In genomic region chr16:30786115-30786935, GRCh38 we compare ENCODE assay signal across 8 cellular contexts. TPM values are rescaled to one million over a fixed set of nuclear protein-coding genes. Genes with fewer than 3 reads are reported as not detected.
DNase-seq lines count a peak whose midpoint lies in the region; ATAC-seq, FAIRE-seq and TF ChIP-seq lines count a peak whose summit lies in the region.

No MANE protein-coding gene starts in this region.

- FAIRE-seq in astrocyte (lab: Jason Lieb, UNC), result no peak

- H3K36me3 Mint-ChIP-seq in astrocyte (ENCODE audit: low read depth, unreplicated experiment), result peaks cover 7% of the 10 kb centered on the region

- peak overlapping the region; percentile 78 for H3K27ac Mint-ChIP-seq in astrocyte (ENCODE audit: unreplicated experiment)

- H3K27me3 ChIP-seq in astrocyte (ENCODE audit: insufficient read depth, low read length) (no peaks in the 10 kb centered on the region), gastrocnemius medialis (no peaks in the 10 kb centered on the region)

- intact Hi-C loops in gastrocnemius medialis (cut with DNase I; ENCODE audit: low total_unique reads), result no loop called here

- H3K36me3 ChIP-seq in astrocyte (ENCODE audit: insufficient read depth, low read length), result peaks cover 3% of the 10 kb centered on the region
- H3K36me3 ChIP-seq in gastrocnemius medialis, result peaks cover 0 to 25% of the 10 kb centered on the region in 2 donors

- H4K20me1 ChIP-seq in astrocyte (ENCODE audit: insufficient read depth, low read length), result peaks cover 24% of the 10 kb centered on the region

- no peaks in the 10 kb centered on the region for H3K9me3 ChIP-seq in astrocyte (ENCODE audit: insufficient read depth, low read depth, low read length)
- no peaks in the 10 kb centered on the region for H3K9me3 ChIP-seq in gastrocnemius medialis

- peak overlapping the region; percentile 56 for H2AFZ ChIP-seq in astrocyte (ENCODE audit: low read depth, low read length)

- no peak for TF ChIP-seq POLR2A in gastrocnemius medialis (IDR thresholded peaks at IDR 0.05)

- peaks cover 4% of the 10 kb centered on the region for H3K4me1 Mint-ChIP-seq in astrocyte (ENCODE audit: low read depth, unreplicated experiment)

- no peaks in the 10 kb centered on the region for H3K9me3 Mint-ChIP-seq in astrocyte (ENCODE audit: unreplicated experiment)

- H3K27me3 Mint-ChIP-seq in astrocyte (ENCODE audit: low read depth, unreplicated experiment), result peaks cover 3% of the 10 kb centered on the region

- peak overlapping the region; percentile 90 for H3K4me3 Mint-ChIP-seq in astrocyte (ENCODE audit: unreplicated experiment)

- H3K9ac ChIP-seq in astrocyte (ENCODE audit: low read length), result peak overlapping the region; percentile 96

- no peak for TF ChIP-seq CTCF in astrocyte (IDR thresholded peaks at IDR 0.05; ENCODE audit: insufficient read depth, low read depth, low read length)
- TF ChIP-seq CTCF in gastrocnemius medialis (IDR thresholded peaks at IDR 0.05 in 4 of 5, conservative IDR thresholded peaks at IDR 0.05 in 1 of 5), result no peak

- ATAC-seq in gastrocnemius medialis (peak; percentile 37 to 47), GM19023 (IDR thresholded peaks at IDR 0.05; ENCODE audit: unreplicated experiment) (no peak)

- peak overlapping the region; percentile 83 for H3K27ac ChIP-seq in astrocyte (ENCODE audit: low read depth, low read length)
- peak overlapping the region; percentile 80 to 95 (median 91) for H3K27ac ChIP-seq in gastrocnemius medialis

- in situ Hi-C loops in gastrocnemius medialis (cut with MboI; ENCODE audit: low sequenced_read_pairs in 4 of 4), result no loop called here

- H3K4me1 ChIP-seq in astrocyte (ENCODE audit: insufficient read depth, low read length) (peaks cover 12% of the 10 kb centered on the region), gastrocnemius medialis (peaks cover 15 to 18% of the 10 kb centered on the region in 2 donors)

- DNase-seq in EL, result peak; percentile 71
- DNase-seq in LoVo (ENCODE audit: low spot score), result peak; percentile 39
- peak; percentile 45 for DNase-seq in astrocyte (ENCODE audit: low read depth)
- DNase-seq in gastrocnemius medialis, result no peak
- no peak for DNase-seq in NCI-H187 (lab: John Stamatoyannopoulos, UW)
- no peak for DNase-seq in ureter (ENCODE audit: low spot score)

- H3K4me3 ChIP-seq in astrocyte (ENCODE audit: insufficient read depth, low read depth, low read length) (peak overlapping the region; percentile 87), iPS-11a (ENCODE audit: low read depth, low read length) (peak overlapping the region; percentile 83), gastrocnemius medialis (peak overlapping the region; percentile 73 to 95 (median 87))

- peak overlapping the region; percentile 99 for H3K4me2 ChIP-seq in astrocyte (ENCODE audit: low read length)

- peaks cover 49% of the 10 kb centered on the region for H3K79me2 ChIP-seq in astrocyte (ENCODE audit: insufficient read depth, low read length)

RNA-seq across cellular contexts. Expression of gene ZNF629, which starts 0.7 kb away (rescaled TPM):
- total RNA-seq in astrocyte (17.4 and 17.6 TPM in 2 replicates), gastrocnemius medialis (10 to 100 TPM in 2 of 4 donors, 1 to 10 TPM in 2; 9.1 to 12.7 (median 10.3) TPM), ureter (21.6 TPM)

RNA-seq across cellular contexts. Expression of gene RNF40, which starts 24.2 kb away (rescaled TPM):
- total RNA-seq in astrocyte, result 85.4 and 94.6 TPM in 2 replicates
- 10 to 100 TPM; 42.8 to 90.0 (median 57.0) TPM for total RNA-seq in gastrocnemius medialis
- 133 TPM for total RNA-seq in ureter

RNA-seq across cellular contexts. Expression of gene CFAP119, which starts 24.5 kb away (rescaled TPM):
- total RNA-seq in astrocyte, result 4.0 and 4.1 TPM in 2 replicates
- 1 to 10 TPM in 2 of 4 donors, under 1 TPM in 1, not detected in 1; 0.73 to 5.8 (median 1.7) TPM for total RNA-seq in gastrocnemius medialis
- 8.7 TPM for total RNA-seq in ureter

RNA-seq across cellular contexts. Expression of gene PHKG2, which starts 38.1 kb away (rescaled TPM):
- total RNA-seq in astrocyte, result 31.1 and 34.2 TPM in 2 replicates
- 10 to 100 TPM in 3 of 4 donors, 1 to 10 TPM in 1; 8.8 to 30.0 (median 21.6) TPM for total RNA-seq in gastrocnemius medialis
- total RNA-seq in ureter, result 35.9 TPM

Comparison
In these comparisons a context has a peak if more than half of its experiments do, and no peak if none do; other contexts are left out.
1. DNase-seq: peak in EL (single experiment), LoVo (single experiment) and astrocyte (single experiment); none in gastrocnemius medialis (0 of 2), NCI-H187 (0 of 2) and ureter (single experiment).
2. Peak in every context shown above with its lines, with median percentiles within 50 percentile points of each other: H3K4me3 ChIP-seq.